ENCODE assay signal across 14 cellular contexts in genomic region chr4:9224596-9224995, GRCh38. TPM values are rescaled to one million over a fixed set of nuclear protein-coding genes. Genes with fewer than 3 reads are reported as not detected.
"Had no signal": no experiment of that assay in that cellular context is flagged by ENCODE, and none has a peak within 500 bp of the region (broad histone marks: within the 10 kb centered on the region; RNA-seq: fewer than 3 reads in every experiment).

USP17L13 (plus strand) TSS chr4:9224896; CDS start chr4:9224896, 0 bp downstream.

RNA-seq across cellular contexts. Expression of gene USP17L13, which starts in this region (rescaled TPM):
- total RNA-seq: activated B cell treated with CpG ODN at 0.5 μM for 24 hours; activated CD4-positive, alpha-beta memory T cell treated with anti-CD3 and anti-CD28 coated beads for 36 hours; activated CD4-positive, alpha-beta memory T cell treated with anti-CD3 and anti-CD28 coated beads, Interleukin-2, amount 10 ng/mL, durations not matched to agents 7 days and 5 days; activated CD4-positive, alpha-beta T cell treated with anti-CD3 and anti-CD28 coated beads for 36 hours; activated CD4-positive, alpha-beta T cell treated with anti-CD3 and anti-CD28 coated beads, Interleukin-2, amount 10 ng/mL, durations not matched to agents 24 days and 14 days; activated CD4-positive, alpha-beta T cell treated with anti-CD3 and anti-CD28 coated beads, Interleukin-2, amount 10 ng/mL, durations not matched to agents 7 days and 5 days; activated CD8-positive, alpha-beta memory T cell treated with anti-CD3 and anti-CD28 coated beads for 36 hours; activated CD8-positive, alpha-beta memory T cell treated with anti-CD3 and anti-CD28 coated beads, Interleukin-2, amount 10 ng/mL, durations not matched to agents 7 days and 5 days; activated CD8-positive, alpha-beta T cell treated with anti-CD3 and anti-CD28 coated beads for 36 hours; activated CD8-positive, alpha-beta T cell treated with anti-CD3 and anti-CD28 coated beads, Interleukin-2, amount 10 ng/mL, durations not matched to agents 7 days and 5 days; T-helper 1 cell treated with Interleukin-12 subunit alpha and Interleukin-12 subunit beta and Interleukin-4 antibody, amounts not matched to agents 30 ng/mL and 1 ng/mL, for 36 hours; T-helper 17 cell; T-helper 2 cell treated with Interferon-gamma antibody and Interleukin-4, amounts not matched to agents 100 ng/mL and 5 ng/mL, for 36 hours; WTC11 had no signal
